Comparison of ENCODE assay signal across 8 cellular contexts in genomic region chr10:70672165-70672992, GRCh38. TPM values are rescaled to one million over a fixed set of nuclear protein-coding genes. Genes with fewer than 3 reads are reported as not detected.
DNase-seq lines count a peak whose midpoint lies in the region; ATAC-seq and TF ChIP-seq lines count a peak whose summit lies in the region.

Gene ADAMTS14, plus strand, starts transcription at chr10:70672506. Its CDS starts 297 bp downstream, at chr10:70672803.

- H3K27ac Mint-ChIP-seq in activated naive CD8-positive, alpha-beta T cell treated with anti-CD3 and anti-CD28 coated beads for 36 hours, result no peak within 1 kb of the TSS

- no peak for TF ChIP-seq CTCF in MM.1S (IDR thresholded peaks at IDR 0.05; ENCODE audit: low read length)

- ATAC-seq in left ventricle myocardium superior (peak; percentile 67), HG02870 (IDR thresholded peaks at IDR 0.05; ENCODE audit: unreplicated experiment) (no peak), HG03457 (IDR thresholded peaks at IDR 0.05; ENCODE audit: unreplicated experiment) (no peak), GM18505 (IDR thresholded peaks at IDR 0.05; ENCODE audit: unreplicated experiment) (no peak)

- no peaks in the 10 kb centered on the region for H3K79me2 ChIP-seq in MM.1S (ENCODE audit: low read length)

- TF ChIP-seq POLR2A in GM18505 (IDR thresholded peaks at IDR 0.05; ENCODE audit: borderline replicate concordance, extremely low read depth, insufficient read depth, insufficient read length), result no peak

- H2AFZ ChIP-seq in MM.1S (ENCODE audit: low read length), result peak within 1 kb of the TSS; percentile 70; the same call in 1 of the 2 replicates

- H3K9me3 ChIP-seq in MM.1S (replicated peaks; ENCODE audit: insufficient read depth, low read length), result no peaks in the 10 kb centered on the region

- no peaks in the 10 kb centered on the region for H3K4me1 ChIP-seq in MM.1S (ENCODE audit: low read length)

- H3F3A ChIP-seq in MM.1S (ENCODE audit: insufficient read depth, low read length), result 0 out of 2 replicates have a peak, but pooled peaks cover 3% of the 10 kb centered on the region

- DNase-seq in Daoy (ENCODE audit: low read depth), result peak; percentile 48
- peak; percentile 50 for DNase-seq in MM.1S
- DNase-seq in activated naive CD8-positive, alpha-beta T cell treated with anti-CD3 and anti-CD28 coated beads for 36 hours, result peak; percentile 41
- peak; percentile 76 for DNase-seq in left ventricle myocardium superior
- peak; percentile 43 for DNase-seq in pons (ENCODE audit: low spot score)

- H3K9me2 ChIP-seq in MM.1S (replicated peaks; ENCODE audit: insufficient read depth, low read length), result no peaks in the 10 kb centered on the region

- H3K4me1 Mint-ChIP-seq in activated naive CD8-positive, alpha-beta T cell treated with anti-CD3 and anti-CD28 coated beads for 36 hours, result peaks cover 10% of the 10 kb centered on the region

- H4K20me1 ChIP-seq in MM.1S (ENCODE audit: insufficient read depth, low read length), result no peaks in the 10 kb centered on the region

- intact Hi-C loops in left ventricle myocardium superior (cut with micrococcal nuclease), result no loop called here

- no peaks in the 10 kb centered on the region for H3K36me3 ChIP-seq in MM.1S (replicated peaks; ENCODE audit: insufficient read depth, low read length)

- peak within 1 kb of the TSS; percentile 98 for H3K4me2 ChIP-seq in MM.1S (ENCODE audit: low read depth, low read length)

- peak within 1 kb of the TSS; percentile 32 for H3K4me3 Mint-ChIP-seq in activated naive CD8-positive, alpha-beta T cell treated with anti-CD3 and anti-CD28 coated beads for 36 hours

- H3K4me3 ChIP-seq in MM.1S (ENCODE audit: low read length), result peak within 1 kb of the TSS; percentile 57

- no peak within 1 kb of the TSS for H3K9ac ChIP-seq in MM.1S (ENCODE audit: low read length)

- H3K9me3 Mint-ChIP-seq in activated naive CD8-positive, alpha-beta T cell treated with anti-CD3 and anti-CD28 coated beads for 36 hours, result peaks cover 3% of the 10 kb centered on the region

- H3K27me3 Mint-ChIP-seq in activated naive CD8-positive, alpha-beta T cell treated with anti-CD3 and anti-CD28 coated beads for 36 hours, result peaks cover 49% of the 10 kb centered on the region

- H3K27ac ChIP-seq in MM.1S (ENCODE audit: low read length), result no peak within 1 kb of the TSS

- no peaks in the 10 kb centered on the region for H3K36me3 Mint-ChIP-seq in activated naive CD8-positive, alpha-beta T cell treated with anti-CD3 and anti-CD28 coated beads for 36 hours

- peaks cover 13% of the 10 kb centered on the region for H3K27me3 ChIP-seq in MM.1S (replicated peaks; ENCODE audit: insufficient read depth, low read length)

RNA-seq across cellular contexts. Expression of gene ADAMTS14, which starts in this region (rescaled TPM):
- 0.06 TPM in 1 of 2 replicates, not detected in the other for total RNA-seq in Daoy (2014; rRNA removed; shearing (Covaris generic))
- total RNA-seq in activated naive CD8-positive, alpha-beta T cell treated with anti-CD3 and anti-CD28 coated beads for 36 hours, result under 1 TPM; 0.06 to 0.10 TPM
- total RNA-seq in left ventricle myocardium superior, result 0.10 TPM

Comparison
In these comparisons a context has a peak if more than half of its experiments do, and no peak if none do; other contexts are left out.
1. Peak in DNase-seq in Daoy; RNA of the gene not detected or under 1 TPM.
2. Peak in DNase-seq in activated naive CD8-positive, alpha-beta T cell treated with anti-CD3 and anti-CD28 coated beads for 36 hours; RNA of the gene not detected or under 1 TPM.
3. Peak in DNase-seq and ATAC-seq in left ventricle myocardium superior; RNA of the gene not detected or under 1 TPM.